ENCODE assay signal across 8 cellular contexts in the genomic region with DNA sequence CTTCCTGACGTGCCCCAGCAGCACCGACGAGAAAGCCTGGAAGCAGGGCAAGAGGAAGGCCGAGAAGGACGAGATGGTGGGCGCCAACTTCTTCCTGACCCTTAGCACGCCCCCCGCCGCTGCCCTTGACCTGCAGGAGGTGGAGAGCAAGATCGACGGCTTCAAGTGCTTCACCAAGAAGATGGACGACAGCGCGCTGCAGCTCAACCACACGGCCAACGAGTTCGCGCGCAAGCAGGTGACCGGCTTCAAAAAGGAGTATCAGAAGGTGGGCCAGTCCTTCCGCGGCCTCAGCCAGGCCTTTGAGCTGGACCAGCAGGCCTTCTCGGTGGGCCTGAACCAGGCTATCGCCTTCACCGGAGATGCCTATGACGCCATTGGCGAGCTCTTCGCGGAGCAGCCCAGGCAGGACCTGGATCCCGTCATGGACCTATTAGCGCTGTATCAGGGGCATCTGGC. TPM values are rescaled to one million over a fixed set of nuclear protein-coding genes. Genes with fewer than 3 reads are reported as not detected.
DNase-seq lines count a peak whose midpoint lies in the region; ATAC-seq, FAIRE-seq and TF ChIP-seq lines count a peak whose summit lies in the region.
"Had no signal": no experiment of that assay in that cellular context is flagged by ENCODE, and none has a peak within 500 bp of the region (broad histone marks: within the 10 kb centered on the region; RNA-seq: fewer than 3 reads in every experiment).

No MANE protein-coding gene starts in this region.

- POLR2A ChIA-PET in K562 (lab: Yijun Ruan, JAX), result interaction anchor here (0.7 to 1.4 kb wide), 2 partner anchors 9 to 369 kb away, joined by 3 to 4 read pairs; no protein-coding TSS in a partner anchor

- H3K4me1 ChIP-seq in Loucy (ENCODE audit: insufficient read depth, low read length, poor library complexity, severe bottlenecking) (peaks cover 58% of the 10 kb centered on the region), K562 (replicated peaks in 1 of 2; ENCODE audit: control insufficient read depth in 2 of 2, insufficient read depth in 2 of 2, low read length in 2 of 2) (peaks cover 8 to 21% of the 10 kb centered on the region in 2 experiments; a peak in 4 of 5 replicates), liver (ENCODE audit: control insufficient read depth in 4 of 4, insufficient read depth in 4 of 4, low read length in 3 of 4) (peaks cover 10 to 57% (median 38%) of the 10 kb centered on the region in 4 donors)

- TF ChIP-seq RAD21 in K562 (CRISPR knock-in tag; conservative IDR thresholded peaks at IDR 0.05 in 1 of 2, IDR thresholded peaks at IDR 0.05 in 1 of 2), result no peak
- TF ChIP-seq RAD21 in liver (IDR thresholded peaks at IDR 0.05), result no peak

- 96% methylated on average over 28 of the region's 31 CpGs for WGBS in K562 (ENCODE audit: insufficient coverage, low coverage, missing lambda C conversion rate)
- 80% methylated on average over 31 of the region's 31 CpGs for WGBS in liver

- DNase-seq in K562 (ENCODE audit: extremely low read depth in 1 of 4, low spot score in 3 of 4), result no peak
- peak in 2 of 49 donors; percentile 17 to 19 for DNase-seq in substantia nigra (lab: John Stamatoyannopoulos, UW)
- no peak for DNase-seq in stimulated activated naive CD4-positive, alpha-beta T cell treated with Interleukin-2 at 50 U/mL for 16 hours (lab: John Stamatoyannopoulos, UW)
- no peak for DNase-seq in head of caudate nucleus
- DNase-seq in DMS153 (lab: John Stamatoyannopoulos, UW), result no peak

- peak overlapping the region; percentile 89 for H3K4me3 ChIP-seq in Loucy (ENCODE audit: low read length, poor library complexity, severe bottlenecking)
- no peak overlapping the region for H3K4me3 ChIP-seq in K562
- H3K4me3 ChIP-seq in liver (ENCODE audit: low read depth in 1 of 3, low read length in 3 of 3), result peak overlapping the region; percentile 73 to 97 (median 86)

- in situ Hi-C loops in K562 (cut with MboI), result loop anchor here (5.0 kb wide), 1 partner anchor 333 kb away; no protein-coding TSS in a partner anchor

- H2AFZ ChIP-seq in Loucy (ENCODE audit: low read length) (no peak overlapping the region), K562 (ENCODE audit: low read depth, low read length) (no peak overlapping the region)

- H3K27ac ChIP-seq in K562 (ENCODE audit: extremely low read depth, low read depth, low read length) (no peak overlapping the region), liver (ENCODE audit: low read depth in 1 of 2, low read length in 2 of 2) (peak overlapping the region; percentile 73 to 92), substantia nigra (ENCODE audit: low read depth, low read length, poor library complexity, severe bottlenecking) (peak overlapping the region; percentile 87)

- CTCF ChIA-PET in K562 (lab: Yijun Ruan, JAX; ENCODE audit: low intra/inter-chr PET ratio), result interaction anchor here (2.6 kb wide), 1 partner anchor 348 kb away, joined by 26 read pairs; no protein-coding TSS in a partner anchor

- intact Hi-C loops in K562 (cut with micrococcal nuclease), result loop anchor here (5.0 to 10.0 kb wide), 3 partner anchors 106 to 268 kb away; no protein-coding TSS in a partner anchor
- intact Hi-C loops in head of caudate nucleus (cut with DNase I), result no loop called here

- H4K20me1 ChIP-seq in Loucy (ENCODE audit: insufficient read depth, low read length, poor library complexity, severe bottlenecking) (no peaks in the 10 kb centered on the region), K562 (replicated peaks; ENCODE audit: control insufficient read depth, insufficient read depth, low read length) (peaks cover 7% of the 10 kb centered on the region)

- peaks cover 38% of the 10 kb centered on the region for H3K79me2 ChIP-seq in Loucy (ENCODE audit: insufficient read depth, low read length)
- H3K79me2 ChIP-seq in K562 (ENCODE audit: control insufficient read depth, insufficient read depth, low read length), result peaks cover 32% of the 10 kb centered on the region

- no peaks in the 10 kb centered on the region for H3F3A ChIP-seq in Loucy (ENCODE audit: low read depth)

- no peak for TF ChIP-seq POLR2A in K562 (conservative IDR thresholded peaks at IDR 0.05)

- H3K27me3 ChIP-seq in Loucy (ENCODE audit: insufficient read depth, low read length, poor library complexity, severe bottlenecking) (no peaks in the 10 kb centered on the region), K562 (ENCODE audit: control insufficient read depth in 2 of 2, insufficient read depth in 2 of 2, low read length in 2 of 2) (no peaks in the 10 kb centered on the region), liver (ENCODE audit: control insufficient read depth in 4 of 4, insufficient read depth in 4 of 4, low read length in 3 of 4) (no peaks in the 10 kb centered on the region)

- no peaks in the 10 kb centered on the region for H3K9me1 ChIP-seq in K562 (ENCODE audit: control insufficient read depth, insufficient read depth, low read length)

- no peak for TF ChIP-seq CTCF in Loucy (conservative IDR thresholded peaks at IDR 0.05; ENCODE audit: low read length)
- no peak for TF ChIP-seq CTCF in K562 (IDR thresholded peaks at IDR 0.05 in 2 of 3, conservative IDR thresholded peaks at IDR 0.05 in 1 of 3; ENCODE audit: insufficient read depth in 2 of 3, low read depth in 1 of 3, low read length in 3 of 3)
- TF ChIP-seq CTCF in liver (IDR thresholded peaks at IDR 0.05; ENCODE audit: low read depth, low read length, missing input control), result no peak

- H3K36me3 ChIP-seq in Loucy (ENCODE audit: insufficient read depth, low read length) (no peaks in the 10 kb centered on the region), K562 (ENCODE audit: control insufficient read depth, insufficient read depth, low read length) (peaks cover 8% of the 10 kb centered on the region; the same call in 1 of the 3 replicates), liver (ENCODE audit: control insufficient read depth in 4 of 4, insufficient read depth in 3 of 4, low read depth in 1 of 4, low read length in 3 of 4) (no peaks in the 10 kb centered on the region)

- H3K4me2 ChIP-seq in Loucy (ENCODE audit: low read depth, low read length, poor library complexity, severe bottlenecking) (peak overlapping the region; percentile 72), K562 (ENCODE audit: insufficient read depth, low read length) (no peak overlapping the region)

- FAIRE-seq in K562 (lab: Jason Lieb, UNC), result no peak
- FAIRE-seq: TTC549 had no signal

- TF ChIP-seq EP300 in K562 (IDR thresholded peaks at IDR 0.05; ENCODE audit: low read length), result no peak

- no peaks in the 10 kb centered on the region for H3K9me2 ChIP-seq in Loucy (replicated peaks; ENCODE audit: low read depth, low read length)

- no TSS peak for BruUV-seq in K562 (replicated peaks; lab: Mats Ljungman, UMichigan)

- ATAC-seq in K562, result no peak

- H3K9ac ChIP-seq in Loucy (ENCODE audit: low read depth, low read length, poor library complexity, severe bottlenecking) (no peak overlapping the region), K562 (ENCODE audit: insufficient read depth in 1 of 2, low read depth in 2 of 2, low read length in 2 of 2) (no peak overlapping the region), liver (ENCODE audit: low read depth in 1 of 2, low read length in 2 of 2) (peak overlapping the region; percentile 0 to 4)

- H3K9me3 ChIP-seq in Loucy (ENCODE audit: insufficient read depth, low read depth, low read length) (no peaks in the 10 kb centered on the region), K562 (replicated peaks; ENCODE audit: control insufficient read depth, insufficient read depth, low read depth, low read length) (no peaks in the 10 kb centered on the region), liver (ENCODE audit: control insufficient read depth in 4 of 4, low read length in 3 of 4) (no peaks in the 10 kb centered on the region)

TF ChIP-seq in liver, 16 proteins besides CTCF, POLR2A, EP300 and RAD21 (continues in another document):
- no peak for TF ChIP-seq TAF1 (conservative IDR thresholded peaks at IDR 0.05)
- TF ChIP-seq, protein P1, sequence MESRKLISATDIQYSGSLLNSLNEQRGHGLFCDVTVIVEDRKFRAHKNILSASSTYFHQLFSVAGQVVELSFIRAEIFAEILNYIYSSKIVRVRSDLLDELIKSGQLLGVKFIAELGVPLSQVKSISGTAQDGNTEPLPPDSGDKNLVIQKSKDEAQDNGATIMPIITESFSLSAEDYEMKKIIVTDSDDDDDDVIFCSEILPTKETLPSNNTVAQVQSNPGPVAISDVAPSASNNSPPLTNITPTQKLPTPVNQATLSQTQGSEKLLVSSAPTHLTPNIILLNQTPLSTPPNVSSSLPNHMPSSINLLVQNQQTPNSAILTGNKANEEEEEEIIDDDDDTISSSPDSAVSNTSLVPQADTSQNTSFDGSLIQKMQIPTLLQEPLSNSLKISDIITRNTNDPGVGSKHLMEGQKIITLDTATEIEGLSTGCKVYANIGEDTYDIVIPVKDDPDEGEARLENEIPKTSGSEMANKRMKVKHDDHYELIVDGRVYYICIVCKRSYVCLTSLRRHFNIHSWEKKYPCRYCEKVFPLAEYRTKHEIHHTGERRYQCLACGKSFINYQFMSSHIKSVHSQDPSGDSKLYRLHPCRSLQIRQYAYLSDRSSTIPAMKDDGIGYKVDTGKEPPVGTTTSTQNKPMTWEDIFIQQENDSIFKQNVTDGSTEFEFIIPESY (IDR thresholded peaks at IDR 0.05), result no peak
- no peak for TF ChIP-seq EGR1 (IDR thresholded peaks at IDR 0.05; ENCODE audit: low read depth in 2 of 2)
- TF ChIP-seq, protein P2, sequence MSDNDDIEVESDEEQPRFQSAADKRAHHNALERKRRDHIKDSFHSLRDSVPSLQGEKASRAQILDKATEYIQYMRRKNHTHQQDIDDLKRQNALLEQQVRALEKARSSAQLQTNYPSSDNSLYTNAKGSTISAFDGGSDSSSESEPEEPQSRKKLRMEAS (IDR thresholded peaks at IDR 0.05), result no peak
- no peak for TF ChIP-seq YY1 (IDR thresholded peaks at IDR 0.05)

RNA-seq across cellular contexts. Expression of a gene that starts 1.6 kb away (rescaled TPM):
- total RNA-seq in K562 (2011; cell fraction: chromatin; rRNA removed; ENCODE audit: low replicate concordance), result 10.2 and 10.4 TPM in 2 replicates
- 7.7 and 9.9 TPM in 2 replicates for total RNA-seq in K562 (2011; cell fraction: nucleolus; rRNA removed)
- total RNA-seq in K562 (2011; cell fraction: nucleoplasm; rRNA removed), result 8.5 and 10.4 TPM in 2 replicates
- total RNA-seq in K562 (2014; rRNA removed), result 7.0 and 8.0 TPM in 2 replicates
- 8.4 and 9.2 TPM in 2 replicates for total RNA-seq in K562 (2014; rRNA removed; fragmentation: Illumina TruSeq; extraction: Trizol)
- total RNA-seq in K562 (2015; rRNA removed; fragmentation: Illumina TruSeq; extraction: Trizol), result 8.0 and 8.8 TPM in 2 replicates
- total RNA-seq in K562 (2021), result 7.8 and 8.2 TPM in 2 replicates
- 5.0 and 5.1 TPM in 2 replicates for polyA plus RNA-seq in K562 (2011; rRNA removed)
- polyA plus RNA-seq in K562 (2011; cell fraction: cytosol; rRNA removed), result 3.4 and 5.7 TPM in 2 replicates
- polyA plus RNA-seq in K562 (2011; cell fraction: nucleus; rRNA removed), result 3.2 and 3.9 TPM in 2 replicates
- polyA plus RNA-seq in K562 (2012), result 4.8 and 5.2 TPM in 2 replicates
- polyA plus RNA-seq in K562 (2014; fragmentation: Illumina TruSeq; extraction: Trizol), result 5.2 and 6.0 TPM in 2 replicates
- polyA plus RNA-seq in K562 (2014; fragmentation: Nextera tagmentation; extraction: Ambion mirVana), result 1 to 10 TPM; 2.3 to 3.4 TPM
- polyA plus RNA-seq in K562 (2014; rRNA removed), result 4.3 and 5.4 TPM in 2 replicates
- 11.7 and 12.4 TPM in 2 replicates for polyA minus RNA-seq in K562 (2011; rRNA and poly(A)+ RNA removed)
- 7.0 and 8.8 TPM in 2 replicates for polyA minus RNA-seq in K562 (2011; cell fraction: cytosol; rRNA and poly(A)+ RNA removed)
- 10.5 and 15.6 TPM in 2 replicates for polyA minus RNA-seq in K562 (2011; cell fraction: nucleus; rRNA and poly(A)+ RNA removed)
- 10 to 100 TPM; 15.4 to 32.5 TPM for total RNA-seq in liver
- 1 to 10 TPM; 4.9 to 9.7 TPM for polyA plus RNA-seq in liver

Comparison
In these comparisons a context has a peak if more than half of its experiments do, and no peak if none do; other contexts are left out.
1. H3K9ac ChIP-seq: peak in liver (2 of 2); none in Loucy (single experiment) and K562 (0 of 2).